21 cellular contexts compared by ENCODE assay signal in the genomic region with DNA sequence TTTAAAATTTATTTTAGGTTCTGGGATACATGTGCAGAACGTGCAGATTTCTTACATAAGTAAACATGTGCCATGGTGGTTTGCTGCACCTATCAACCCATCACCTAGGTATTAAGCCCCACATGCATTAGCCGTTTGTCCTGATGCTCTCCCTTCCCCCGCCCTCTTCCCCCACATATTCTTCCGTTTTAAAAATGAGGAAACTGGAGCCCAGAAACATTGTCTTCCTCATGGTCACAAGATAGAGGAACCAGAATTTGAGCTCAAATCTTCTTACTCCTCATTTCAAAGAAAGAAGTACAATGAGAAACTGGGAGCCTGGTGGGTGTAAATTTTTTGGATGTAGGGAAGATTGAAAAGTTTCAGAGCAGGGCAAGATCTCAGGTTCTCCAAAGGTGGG. TPM values are rescaled to one million over a fixed set of nuclear protein-coding genes. Genes with fewer than 3 reads are reported as not detected.
A peak's percentile ranks its signal among the peaks of the same experiment; 100 is the strongest.
DNase-seq lines count a peak whose midpoint lies in the region; ATAC-seq and TF ChIP-seq lines count a peak whose summit lies in the region.
"Had no signal": no experiment of that assay in that cellular context is flagged by ENCODE, and none has a peak within 500 bp of the region (broad histone marks: within the 10 kb centered on the region; RNA-seq: fewer than 3 reads in every experiment).

No MANE protein-coding gene starts in this region.

- intact Hi-C loops in stomach (cut with DNase I; ENCODE audit: low total_unique reads) = no loop called here

- WGBS in stomach, 5 donors = 62 to 80% (median 71%) methylated on average over 4 of the region's 4 CpGs

- DNase-seq in HL-60 (ENCODE audit: low read depth in 1 of 2, low spot score in 1 of 2) (peak; percentile 52 to 86), globus pallidus (ENCODE audit: low spot score) (peak; percentile 45), stomach (no peak), caudate nucleus (lab: John Stamatoyannopoulos, UW) (no peak), NCI-H1092 (lab: John Stamatoyannopoulos, UW) (no peak)
- DNase-seq: activated CD4-positive, alpha-beta T cell treated with anti-CD3 and anti-CD28 coated beads, Interleukin-2, amount 50 U/mL, for 4 hours; BE2C; foreskin melanocyte; left cardiac atrium; NCI-H1436 treated with DMSO at 0.1 percent for 48 hours; NCI-H2227 treated with DMSO at 0.1 percent for 48 hours; NK-92 treated with Interleukin-12 subunit alpha and Interleukin-12 subunit beta, amount 100 ng/mL, for 24 hours; pancreas; stimulated activated CD4-positive, alpha-beta T cell treated with anti-CD3 and anti-CD28 coated beads, Interleukin-4, amount 100 ng/mL, for 24 hours had no signal

- no peak for TF ChIP-seq POLR2A in stomach (IDR thresholded peaks at IDR 0.05)

- no peak overlapping the region; the same call in 1 of the 2 replicates for H2AFZ ChIP-seq in OCI-LY3 (ENCODE audit: low read depth, low read length)

- no peak for TF ChIP-seq EP300 in stomach (IDR thresholded peaks at IDR 0.05)

- H3K27ac ChIP-seq in HL-60 (replicated peaks) = peak overlapping the region; percentile 76
- no peak overlapping the region for H3K27ac ChIP-seq in OCI-LY3 (ENCODE audit: low read length)
- peak overlapping the region in 3 of 5 donors; percentile 59 to 72 (median 69) for H3K27ac ChIP-seq in stomach
- H3K27ac ChIP-seq in caudate nucleus (ENCODE audit: low read depth, low read length) = no peak overlapping the region
- H3K27ac ChIP-seq: epithelial cell of prostate, SJSA1 had no signal

- no peaks in the 10 kb centered on the region for H4K20me1 ChIP-seq in OCI-LY3 (ENCODE audit: insufficient read depth, low read length)

- H3K4me2 ChIP-seq in OCI-LY3 (ENCODE audit: low read length) = 0 out of 2 replicates have a peak overlapping the region, but pooled peaks have one; percentile 2

- peaks cover 19% of the 10 kb centered on the region for H3K4me1 ChIP-seq in OCI-LY3 (ENCODE audit: low read length)
- peaks cover 0 to 21% (median 7%) of the 10 kb centered on the region in 4 donors for H3K4me1 ChIP-seq in stomach
- H3K4me1 ChIP-seq: body of pancreas, pancreas, SJSA1 had no signal

- H3K4me3 ChIP-seq in HL-60 (replicated peaks; ENCODE audit: insufficient read depth, low read length) = no peak overlapping the region
- H3K4me3 ChIP-seq in OCI-LY3 (ENCODE audit: low read length) = no peak overlapping the region
- no peak overlapping the region for H3K4me3 ChIP-seq in stomach
- H3K4me3 ChIP-seq: body of pancreas, pancreas, SJSA1, skin epidermis had no signal

- H3K27me3 ChIP-seq in HL-60 (ENCODE audit: insufficient read depth, poor library complexity, severe bottlenecking) (no peaks in the 10 kb centered on the region), OCI-LY3 (ENCODE audit: low read depth, low read length) (peaks cover 11% of the 10 kb centered on the region; the same call in 1 of the 2 replicates), stomach (no peaks in the 10 kb centered on the region)
- H3K27me3 ChIP-seq: BE2C, body of pancreas, pancreas, SJSA1 had no signal

- H3K9me3 ChIP-seq in OCI-LY3 (ENCODE audit: insufficient read depth, low read length) = no peaks in the 10 kb centered on the region
- H3K9me3 ChIP-seq in stomach = no peaks in the 10 kb centered on the region
- H3K9me3 ChIP-seq: BE2C, body of pancreas, pancreas, SJSA1 had no signal

- no peak overlapping the region for H3K9ac ChIP-seq in OCI-LY3 (ENCODE audit: low read length)

- no peaks in the 10 kb centered on the region for H3K36me3 ChIP-seq in OCI-LY3 (replicated peaks; ENCODE audit: low read depth, low read length)
- no peaks in the 10 kb centered on the region for H3K36me3 ChIP-seq in stomach
- H3K36me3 ChIP-seq: BE2C, pancreas, SJSA1 had no signal

- H3K79me2 ChIP-seq in OCI-LY3 (ENCODE audit: low read length) = no peaks in the 10 kb centered on the region

- TF ChIP-seq CTCF in HL-60 (IDR thresholded peaks at IDR 0.05; ENCODE audit: insufficient read depth, low read length) = no peak
- no peak for TF ChIP-seq CTCF in OCI-LY3 (IDR thresholded peaks at IDR 0.05; ENCODE audit: low read depth, low read length)
- TF ChIP-seq CTCF in stomach (IDR thresholded peaks at IDR 0.05) = no peak

- ATAC-seq in GM19324 (IDR thresholded peaks at IDR 0.05; ENCODE audit: low FRiP score, unreplicated experiment) = no peak
- ATAC-seq: activated naive CD4-positive, alpha-beta T cell treated with anti-CD3 and anti-CD28 coated beads, Interleukin-2, amount 50 U/mL, for 72 hours; body of pancreas had no signal

RNA-seq across cellular contexts. Expression of a gene that starts 56.1 kb away (rescaled TPM):
- total RNA-seq in stomach = 100 to 1,000 TPM in 2 of 5 donors, 10 to 100 TPM in 3; 10.5 to 174 (median 68.7) TPM
- polyA plus RNA-seq in stomach = 10 to 100 TPM; 20.8 to 27.3 (median 25.7) TPM

Comparison
In these comparisons a context has a peak if more than half of its experiments do, and no peak if none do; other contexts are left out.
1. DNase-seq: peak in HL-60 (2 of 2) and globus pallidus (single experiment); none in stomach (single experiment), caudate nucleus (0 of 61) and NCI-H1092 (single experiment).
2. H3K27ac ChIP-seq: peak in HL-60 (single experiment) and stomach (3 of 5); none in OCI-LY3 (single experiment) and caudate nucleus (single experiment).